ENCODE assay signal across 28 cellular contexts in the genomic region with DNA sequence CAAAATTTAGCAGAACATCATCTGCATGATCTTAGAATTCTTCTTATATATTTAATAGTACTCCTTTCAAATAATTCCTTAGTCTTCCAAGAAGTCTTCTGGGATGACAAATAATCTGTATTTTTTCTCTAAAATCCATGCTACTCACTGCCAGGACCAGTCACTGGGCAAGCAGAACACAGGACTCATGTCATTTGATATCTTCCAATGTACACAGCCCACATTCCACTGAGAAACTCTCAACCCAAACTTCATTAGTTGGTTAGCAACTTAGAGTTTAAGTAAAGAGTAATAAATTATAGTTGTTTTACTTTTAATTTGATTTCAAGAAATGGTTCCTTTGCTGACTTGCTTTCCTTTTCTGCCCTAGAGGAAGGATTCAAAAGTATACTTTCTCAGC.
"Had no signal": no experiment of that assay in that cellular context is flagged by ENCODE, and none has a peak within 500 bp of the region (broad histone marks: within the 10 kb centered on the region; RNA-seq: fewer than 3 reads in every experiment).

No MANE protein-coding gene starts in this region.

- ATAC-seq: stimulated activated effector memory CD8-positive, alpha-beta T cell treated with anti-CD3 and anti-CD28 coated beads, Interleukin-12 subunit alpha, Interleukin-12 subunit beta, amount 100 ng/mL, for 72 hours; stimulated activated memory B cell treated with anti-CD40 and anti-IgM and Interleukin-4, amounts not matched to agents 10 μg/mL and 1 μg/mL and 100 μg/mL, for 72 hours; stimulated activated naive B cell treated with anti-CD40 and anti-IgM and Interleukin-4, amounts not matched to agents 10 μg/mL and 1 μg/mL and 100 μg/mL, for 72 hours; stimulated activated naive CD8-positive, alpha-beta T cell treated with anti-CD3 and anti-CD28 coated beads, Interleukin-15, amount 100 ng/mL, for 72 hours; stimulated activated naive CD8-positive, alpha-beta T cell treated with anti-CD3 and anti-CD28 coated beads, Interleukin-15, Interleukin-2, amounts not matched to agents 100 U/mL and 50 U/mL, for 24 hours; upper lobe of right lung had no signal

- H3K27ac ChIP-seq: stomach, suprapubic skin, testis, thoracic aorta, thyroid gland, tibial artery, tibial nerve, transverse colon, upper lobe of left lung, upper lobe of right lung, uterus, vagina had no signal

- H3K27me3 Mint-ChIP-seq: stimulated activated memory B cell treated with anti-CD40 and anti-IgM and Interleukin-4, amounts not matched to agents 10 μg/mL and 1 μg/mL and 100 μg/mL, for 72 hours; stimulated activated naive B cell treated with anti-CD40 and anti-IgM and Interleukin-4, amounts not matched to agents 10 μg/mL and 1 μg/mL and 100 μg/mL, for 72 hours; stimulated activated naive CD8-positive, alpha-beta T cell treated with anti-CD3 and anti-CD28 coated beads, Interleukin-15, amount 100 ng/mL, for 72 hours; stimulated activated naive CD8-positive, alpha-beta T cell treated with anti-CD3 and anti-CD28 coated beads, Interleukin-15, Interleukin-2, amounts not matched to agents 100 ng/mL and 50 ng/mL, for 24 hours; type B pancreatic cell had no signal

- H3K27ac Mint-ChIP-seq: stimulated activated effector memory CD8-positive, alpha-beta T cell treated with anti-CD3 and anti-CD28 coated beads, Interleukin-12 subunit alpha, Interleukin-12 subunit beta, amount 100 ng/mL, for 72 hours; stimulated activated memory B cell treated with anti-CD40 and anti-IgM and Interleukin-4, amounts not matched to agents 10 μg/mL and 1 μg/mL and 100 μg/mL, for 72 hours; stimulated activated naive B cell treated with anti-CD40 and anti-IgM and Interleukin-4, amounts not matched to agents 10 μg/mL and 1 μg/mL and 100 μg/mL, for 72 hours; stimulated activated naive CD8-positive, alpha-beta T cell treated with anti-CD3 and anti-CD28 coated beads, Interleukin-15, amount 100 ng/mL, for 72 hours; stimulated activated naive CD8-positive, alpha-beta T cell treated with anti-CD3 and anti-CD28 coated beads, Interleukin-15, Interleukin-2, amounts not matched to agents 100 ng/mL and 50 ng/mL, for 24 hours; type B pancreatic cell had no signal

- H3K9me3 ChIP-seq: testis, thyroid gland, tibial artery, transverse colon, upper lobe of right lung, uterus, vagina had no signal

- H3K4me3 ChIP-seq: stomach, suprapubic skin, testis, thoracic aorta, thyroid gland, tibial artery, tibial nerve, transverse colon, upper lobe of left lung, upper lobe of right lung, uterus, vagina had no signal

- H3K36me3 ChIP-seq: stomach, suprapubic skin, thoracic aorta, thyroid gland, tibial artery, tibial nerve, transverse colon, upper lobe of left lung, upper lobe of right lung, uterus, vagina had no signal

- H3K4me3 Mint-ChIP-seq: stimulated activated effector memory CD8-positive, alpha-beta T cell treated with anti-CD3 and anti-CD28 coated beads, Interleukin-12 subunit alpha, Interleukin-12 subunit beta, amount 100 ng/mL, for 72 hours; stimulated activated memory B cell treated with anti-CD40 and anti-IgM and Interleukin-4, amounts not matched to agents 10 μg/mL and 1 μg/mL and 100 μg/mL, for 72 hours; stimulated activated naive B cell treated with anti-CD40 and anti-IgM and Interleukin-4, amounts not matched to agents 10 μg/mL and 1 μg/mL and 100 μg/mL, for 72 hours; stimulated activated naive CD8-positive, alpha-beta T cell treated with anti-CD3 and anti-CD28 coated beads, Interleukin-15, amount 100 ng/mL, for 72 hours; stimulated activated naive CD8-positive, alpha-beta T cell treated with anti-CD3 and anti-CD28 coated beads, Interleukin-15, Interleukin-2, amounts not matched to agents 100 ng/mL and 50 ng/mL, for 24 hours; type B pancreatic cell had no signal

- DNase-seq: stimulated activated CD4-positive, alpha-beta T cell treated with anti-CD3 and anti-CD28 coated beads, Interleukin-2, amount 100 ng/mL, for 48 hours; stimulated activated CD4-positive, alpha-beta T cell treated with anti-CD3 and anti-CD28 coated beads, Interleukin-4, amount 100 ng/mL, for 1 hour; stimulated activated CD4-positive, alpha-beta T cell treated with anti-CD3 and anti-CD28 coated beads, Interleukin-4, amount 100 ng/mL, for 24 hours; stimulated activated CD4-positive, alpha-beta T cell treated with anti-CD3 and anti-CD28 coated beads, Interleukin-4, amount 100 ng/mL, for 4 hours; stimulated activated CD8-positive, alpha-beta memory T cell treated with anti-CD3 and anti-CD28 coated beads, Interleukin-4, amount 100 ng/mL, for 48 hours; stimulated activated naive B cell treated with anti-CD40 and anti-IgM and Interleukin-4, amounts not matched to agents 10 μg/mL and 1 μg/mL and 100 μg/mL, for 72 hours; stimulated activated naive CD4-positive, alpha-beta T cell; stimulated activated naive CD4-positive, alpha-beta T cell treated with Interleukin-2 at 50 U/mL for 16 hours; stimulated activated naive CD8-positive, alpha-beta T cell treated with anti-CD3 and anti-CD28 coated beads, Interleukin-15, amount 100 ng/mL, for 72 hours; stimulated activated naive CD8-positive, alpha-beta T cell treated with anti-CD3 and anti-CD28 coated beads, Interleukin-15, Interleukin-2, amounts not matched to agents 100 U/mL and 50 U/mL, for 24 hours; stomach; substantia nigra; testis; thyroid gland; tibial artery; transverse colon; trophoblast cell; upper lobe of left lung; upper lobe of right lung; uterus had no signal

- H3K9me3 Mint-ChIP-seq: type B pancreatic cell had no signal

- H3K36me3 Mint-ChIP-seq: stimulated activated effector memory CD8-positive, alpha-beta T cell treated with anti-CD3 and anti-CD28 coated beads, Interleukin-12 subunit alpha, Interleukin-12 subunit beta, amount 100 ng/mL, for 72 hours; stimulated activated memory B cell treated with anti-CD40 and anti-IgM and Interleukin-4, amounts not matched to agents 10 μg/mL and 1 μg/mL and 100 μg/mL, for 72 hours; stimulated activated naive B cell treated with anti-CD40 and anti-IgM and Interleukin-4, amounts not matched to agents 10 μg/mL and 1 μg/mL and 100 μg/mL, for 72 hours; type B pancreatic cell had no signal

- H3K27me3 ChIP-seq: stomach, suprapubic skin, testis, thyroid gland, tibial artery, tibial nerve, transverse colon, upper lobe of left lung, upper lobe of right lung, uterus, vagina had no signal

- H3K4me1 ChIP-seq: stomach, suprapubic skin, testis, thyroid gland, tibial artery, tibial nerve, transverse colon, upper lobe of left lung, upper lobe of right lung, uterus, vagina had no signal

- H3K4me1 Mint-ChIP-seq: stimulated activated effector memory CD8-positive, alpha-beta T cell treated with anti-CD3 and anti-CD28 coated beads, Interleukin-12 subunit alpha, Interleukin-12 subunit beta, amount 100 ng/mL, for 72 hours; stimulated activated memory B cell treated with anti-CD40 and anti-IgM and Interleukin-4, amounts not matched to agents 10 μg/mL and 1 μg/mL and 100 μg/mL, for 72 hours; stimulated activated naive B cell treated with anti-CD40 and anti-IgM and Interleukin-4, amounts not matched to agents 10 μg/mL and 1 μg/mL and 100 μg/mL, for 72 hours; stimulated activated naive CD8-positive, alpha-beta T cell treated with anti-CD3 and anti-CD28 coated beads, Interleukin-15, amount 100 ng/mL, for 72 hours had no signal
